In the genomic region with DNA sequence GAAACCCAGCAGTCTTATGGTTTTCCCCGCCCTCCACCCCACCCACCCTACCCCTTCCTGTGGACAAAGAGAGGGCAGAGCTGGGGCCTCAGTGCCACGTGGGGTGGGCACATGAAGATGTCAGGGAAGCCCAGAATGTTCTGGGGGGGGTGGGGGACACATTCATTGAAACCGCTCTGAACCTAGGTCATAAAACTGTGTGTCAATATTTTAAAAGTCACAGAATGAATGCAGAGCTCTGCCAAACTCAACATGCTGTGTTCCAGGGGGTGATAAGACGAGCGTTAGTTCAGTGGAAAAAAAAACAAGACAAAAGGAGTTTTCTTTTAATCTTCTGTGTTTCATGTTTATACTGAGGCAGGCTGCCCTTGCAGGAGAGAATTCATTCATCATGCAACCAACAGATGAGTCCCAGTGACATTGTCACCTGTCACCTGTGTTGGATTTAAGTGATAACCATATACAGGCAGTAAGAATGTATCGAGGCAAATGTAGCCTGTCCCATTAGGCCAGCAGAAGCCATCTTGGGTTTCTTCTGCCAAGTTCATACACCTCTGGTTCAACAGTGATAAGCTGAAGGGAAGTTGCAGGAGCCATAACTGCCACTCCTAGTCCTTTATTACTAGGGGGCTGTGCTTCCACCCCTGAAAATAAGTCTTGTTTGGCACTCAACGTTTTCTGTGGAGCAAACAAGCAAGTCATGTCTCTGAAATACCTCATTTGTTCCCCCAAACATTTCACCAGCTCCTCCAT, we compare ENCODE assay signal across 14 cellular contexts. TPM values are rescaled to one million over a fixed set of nuclear protein-coding genes. Genes with fewer than 3 reads are reported as not detected.
A peak's percentile ranks its signal among the peaks of the same experiment; 100 is the strongest.
DNase-seq lines count a peak whose midpoint lies in the region; ATAC-seq and TF ChIP-seq lines count a peak whose summit lies in the region.
"Had no signal": no experiment of that assay in that cellular context is flagged by ENCODE, and none has a peak within 500 bp of the region (broad histone marks: within the 10 kb centered on the region; RNA-seq: fewer than 3 reads in every experiment).

No MANE protein-coding gene starts in this region.

- H3K36me3 Mint-ChIP-seq in activated T-cell treated with anti-CD3 and anti-CD28 coated beads, Interleukin-2, amount 50 U/mL, for 72 hours (ENCODE audit: insufficient read depth in 2 of 2), result peaks cover 1 to 2% of the 10 kb centered on the region in 2 donors
- H3K36me3 Mint-ChIP-seq in T-helper 17 cell (ENCODE audit: low read depth), result no peaks in the 10 kb centered on the region

- H3K9me3 ChIP-seq in T-helper 17 cell (ENCODE audit: control insufficient read depth, low read length, poor library complexity, severe bottlenecking) (no peaks in the 10 kb centered on the region), colonic mucosa (no peaks in the 10 kb centered on the region), lower lobe of right lung (no peaks in the 10 kb centered on the region)

- no peaks in the 10 kb centered on the region for H3K9me3 Mint-ChIP-seq in activated T-cell treated with anti-CD3 and anti-CD28 coated beads, Interleukin-2, amount 50 U/mL, for 72 hours

- peaks cover 69% of the 10 kb centered on the region for H3K4me1 Mint-ChIP-seq in activated T-cell treated with anti-CD3 and anti-CD28 coated beads, Interleukin-2, amount 50 U/mL, for 72 hours (ENCODE audit: low read depth)
- H3K4me1 Mint-ChIP-seq in T-helper 17 cell, result peaks cover 46% of the 10 kb centered on the region

- no peaks in the 10 kb centered on the region for H3K27me3 Mint-ChIP-seq in activated T-cell treated with anti-CD3 and anti-CD28 coated beads, Interleukin-2, amount 50 U/mL, for 72 hours (ENCODE audit: low read depth)
- no peaks in the 10 kb centered on the region for H3K27me3 Mint-ChIP-seq in T-helper 17 cell

- ATAC-seq in activated T-cell treated with anti-CD3 and anti-CD28 coated beads, Interleukin-2, amount 50 U/mL, for 72 hours (replicated peaks in 1 of 2), result no peak
- ATAC-seq in T-helper 17 cell, result no peak
- ATAC-seq in sciatic nerve, result peak; percentile 78
- no peak for ATAC-seq in lower lobe of right lung

- DNase-seq in activated T-cell treated with anti-CD3 and anti-CD28 coated beads, Interleukin-2, amount 50 U/mL, for 72 hours, result no peak
- no peak for DNase-seq in activated T-cell treated with anti-CD3 and anti-CD28 coated beads, Interleukin-2, amount 50 U/mL, for 48 hours
- DNase-seq in T-helper 17 cell (no peak), colonic mucosa (peak; percentile 58), sciatic nerve (ENCODE audit: low spot score) (no peak), midbrain (lab: John Stamatoyannopoulos, UW) (no peak), lower lobe of right lung (no peak), NCI-H2227 (lab: John Stamatoyannopoulos, UW; ENCODE audit: unreplicated experiment) (no peak)
- DNase-seq: DMS 273 treated with DMSO at 0.1 percent for 48 hours, trophoblast cell had no signal

- H3K27me3 ChIP-seq in colonic mucosa (no peaks in the 10 kb centered on the region), lower lobe of right lung (ENCODE audit: low read depth) (no peaks in the 10 kb centered on the region)

- intact Hi-C loops in colonic mucosa (cut with DNase I), result no loop called here
- intact Hi-C loops in sciatic nerve (cut with DNase I), result no loop called here
- intact Hi-C loops in lower lobe of right lung (cut with DNase I), result no loop called here

- TF ChIP-seq CTCF in colonic mucosa (IDR thresholded peaks at IDR 0.05) (no peak), lower lobe of right lung (IDR thresholded peaks at IDR 0.05) (no peak)

- peak overlapping the region; percentile 88 for H3K27ac Mint-ChIP-seq in activated T-cell treated with anti-CD3 and anti-CD28 coated beads, Interleukin-2, amount 50 U/mL, for 72 hours
- H3K27ac Mint-ChIP-seq in T-helper 17 cell, result peak overlapping the region; percentile 81

- no peak overlapping the region for H3K27ac ChIP-seq in colonic mucosa
- H3K27ac ChIP-seq in lower lobe of right lung, result no peak overlapping the region

- H3K4me3 ChIP-seq in colonic mucosa (no peak overlapping the region), lower lobe of right lung (no peak overlapping the region)

- H3K36me3 ChIP-seq in colonic mucosa (no peaks in the 10 kb centered on the region), lower lobe of right lung (no peaks in the 10 kb centered on the region)

- H3K4me3 Mint-ChIP-seq in activated T-cell treated with anti-CD3 and anti-CD28 coated beads, Interleukin-2, amount 50 U/mL, for 72 hours, result peak overlapping the region; percentile 61 to 72
- no peak overlapping the region for H3K4me3 Mint-ChIP-seq in T-helper 17 cell

- H3K4me1 ChIP-seq in colonic mucosa (peaks cover 7% of the 10 kb centered on the region), lower lobe of right lung (peaks cover 13% of the 10 kb centered on the region)

- no peak overlapping the region for H3K9ac ChIP-seq in colonic mucosa (ENCODE audit: low read depth in 2 of 2, low read length in 2 of 2)

RNA-seq across cellular contexts. Expression of a gene that starts 58.3 kb away (rescaled TPM):
- not detected for total RNA-seq in activated T-cell treated with anti-CD3 and anti-CD28 coated beads, Interleukin-2, amount 50 U/mL, for 72 hours
- total RNA-seq in T-helper 17 cell (under 1 TPM; 0.29 to 0.45 TPM), colonic mucosa (under 1 TPM; 0.11 to 0.37 TPM), sciatic nerve (not detected), lower lobe of right lung (6.0 TPM)
- total RNA-seq: chondrocyte, lung microvascular endothelial cell, omental fat pad, SK-MEL-5 had no signal
